ENCODE assay signal across 8 cellular contexts in genomic region chrX:39688576-39689373, GRCh38.
DNase-seq lines count a peak whose midpoint lies in the region; ATAC-seq and TF ChIP-seq lines count a peak whose summit lies in the region.

No MANE protein-coding gene starts in this region.

- no peaks in the 10 kb centered on the region for H3K9me3 Mint-ChIP-seq in activated CD4-positive, alpha-beta memory T cell treated with anti-CD3 and anti-CD28 coated beads for 36 hours
- H3K9me3 Mint-ChIP-seq in activated CD4-positive, alpha-beta memory T cell treated with anti-CD3 and anti-CD28 coated beads, Interleukin-2, amount 10 ng/mL, durations not matched to agents 7 days and 5 days: no peaks in the 10 kb centered on the region
- no peaks in the 10 kb centered on the region for H3K9me3 Mint-ChIP-seq in natural killer cell

- H3K9me3 ChIP-seq in NT2/D1 (ENCODE audit: insufficient read depth, low read length): no peaks in the 10 kb centered on the region
- no peaks in the 10 kb centered on the region for H3K9me3 ChIP-seq in body of pancreas
- H3K9me3 ChIP-seq in gastrocnemius medialis: no peaks in the 10 kb centered on the region

- no peak overlapping the region for H3K27ac Mint-ChIP-seq in activated CD4-positive, alpha-beta memory T cell treated with anti-CD3 and anti-CD28 coated beads for 36 hours
- no peak overlapping the region for H3K27ac Mint-ChIP-seq in activated CD4-positive, alpha-beta memory T cell treated with anti-CD3 and anti-CD28 coated beads, Interleukin-2, amount 10 ng/mL, durations not matched to agents 7 days and 5 days
- no peak overlapping the region for H3K27ac Mint-ChIP-seq in natural killer cell

- no peak overlapping the region for H3K4me3 Mint-ChIP-seq in activated CD4-positive, alpha-beta memory T cell treated with anti-CD3 and anti-CD28 coated beads for 36 hours
- no peak overlapping the region for H3K4me3 Mint-ChIP-seq in activated CD4-positive, alpha-beta memory T cell treated with anti-CD3 and anti-CD28 coated beads, Interleukin-2, amount 10 ng/mL, durations not matched to agents 7 days and 5 days
- no peak overlapping the region for H3K4me3 Mint-ChIP-seq in natural killer cell

- H3K36me3 ChIP-seq in NT2/D1 (ENCODE audit: insufficient read depth, insufficient read length, low read length): no peaks in the 10 kb centered on the region
- H3K36me3 ChIP-seq in body of pancreas (replicated peaks in 1 of 2; ENCODE audit: insufficient read depth in 1 of 2, low read depth in 2 of 2): no peaks in the 10 kb centered on the region
- no peaks in the 10 kb centered on the region for H3K36me3 ChIP-seq in gastrocnemius medialis

- DNase-seq in activated CD4-positive, alpha-beta memory T cell treated with anti-CD3 and anti-CD28 coated beads for 36 hours: peak; percentile 19
- DNase-seq in activated CD4-positive, alpha-beta memory T cell treated with anti-CD3 and anti-CD28 coated beads, Interleukin-2, amount 10 ng/mL, durations not matched to agents 7 days and 5 days: no peak
- DNase-seq in NT2/D1 (ENCODE audit: low read depth, low spot score) (peak; percentile 60), body of pancreas (peak; percentile 57 to 75 (median 62)), gastrocnemius medialis (peak in 1 of 2 donors; percentile 25), natural killer cell (no peak)

- H3K4me1 ChIP-seq in NT2/D1 (ENCODE audit: insufficient read depth, insufficient read length) (peaks cover 14% of the 10 kb centered on the region), body of pancreas (peaks cover 6% of the 10 kb centered on the region), gastrocnemius medialis (peaks cover 5 to 8% of the 10 kb centered on the region in 2 donors)

- TF ChIP-seq CTCF in body of pancreas (IDR thresholded peaks at IDR 0.05) (no peak), gastrocnemius medialis (IDR thresholded peaks at IDR 0.05 in 4 of 5, conservative IDR thresholded peaks at IDR 0.05 in 1 of 5) (no peak), natural killer cell (IDR thresholded peaks at IDR 0.05) (no peak)

- peak overlapping the region; percentile 83 for H3K9ac ChIP-seq in NT2/D1 (ENCODE audit: insufficient read length, low read depth)

- H3K36me3 Mint-ChIP-seq in activated CD4-positive, alpha-beta memory T cell treated with anti-CD3 and anti-CD28 coated beads for 36 hours: no peaks in the 10 kb centered on the region
- H3K36me3 Mint-ChIP-seq in activated CD4-positive, alpha-beta memory T cell treated with anti-CD3 and anti-CD28 coated beads, Interleukin-2, amount 10 ng/mL, durations not matched to agents 7 days and 5 days (ENCODE audit: low read depth): no peaks in the 10 kb centered on the region
- no peaks in the 10 kb centered on the region for H3K36me3 Mint-ChIP-seq in natural killer cell

- H3K4me3 ChIP-seq in NT2/D1 (ENCODE audit: insufficient read length, low read depth) (peak overlapping the region; percentile 47), body of pancreas (no peak overlapping the region), iPS-11a (ENCODE audit: low read depth, low read length) (peak overlapping the region; percentile 8), gastrocnemius medialis (peak overlapping the region; percentile 45 to 57 (median 52))

- intact Hi-C loops in activated CD4-positive, alpha-beta memory T cell treated with anti-CD3 and anti-CD28 coated beads for 36 hours (cut with micrococcal nuclease): loop anchor here (5.0 kb wide), 1 partner anchor 201 kb away; no protein-coding TSS in a partner anchor
- intact Hi-C loops in body of pancreas (cut with DNase I): no loop called here
- intact Hi-C loops in gastrocnemius medialis (cut with DNase I; ENCODE audit: low total_unique reads): no loop called here
- intact Hi-C loops in natural killer cell (cut with micrococcal nuclease): no loop called here

- H3K27me3 ChIP-seq in NT2/D1 (ENCODE audit: insufficient read depth, insufficient read length) (peaks cover 7% of the 10 kb centered on the region), body of pancreas (no peaks in the 10 kb centered on the region), gastrocnemius medialis (no peaks in the 10 kb centered on the region)

- peaks cover 8% of the 10 kb centered on the region for H3K27me3 Mint-ChIP-seq in activated CD4-positive, alpha-beta memory T cell treated with anti-CD3 and anti-CD28 coated beads for 36 hours
- peaks cover 33% of the 10 kb centered on the region for H3K27me3 Mint-ChIP-seq in activated CD4-positive, alpha-beta memory T cell treated with anti-CD3 and anti-CD28 coated beads, Interleukin-2, amount 10 ng/mL, durations not matched to agents 7 days and 5 days
- H3K27me3 Mint-ChIP-seq in natural killer cell (ENCODE audit: low read depth in 2 of 2): peaks cover 21 to 40% of the 10 kb centered on the region in 2 donors

- peaks cover 1% of the 10 kb centered on the region for H3K4me1 Mint-ChIP-seq in activated CD4-positive, alpha-beta memory T cell treated with anti-CD3 and anti-CD28 coated beads for 36 hours (ENCODE audit: low read depth)
- no peaks in the 10 kb centered on the region for H3K4me1 Mint-ChIP-seq in activated CD4-positive, alpha-beta memory T cell treated with anti-CD3 and anti-CD28 coated beads, Interleukin-2, amount 10 ng/mL, durations not matched to agents 7 days and 5 days
- no peaks in the 10 kb centered on the region for H3K4me1 Mint-ChIP-seq in natural killer cell

- H3K27ac ChIP-seq in body of pancreas (peak overlapping the region in 2 of 4 donors; percentile 6 to 44), gastrocnemius medialis (peak overlapping the region; percentile 24 to 43 (median 30))

- 12% methylated on average over 6 of the region's 100 CpGs; no CpG with 5 or more reads in 1 of the 2 donors for WGBS in body of pancreas, 2 donors

- POLR2A ChIA-PET in activated CD4-positive, alpha-beta memory T cell treated with anti-CD3 and anti-CD28 coated beads for 36 hours (lab: Charles Lee): interaction anchor here (0.9 kb wide), 1 partner anchor 406 kb away, joined by 3 read pairs; no protein-coding TSS in a partner anchor
- POLR2A ChIA-PET in activated CD4-positive, alpha-beta memory T cell treated with anti-CD3 and anti-CD28 coated beads, Interleukin-2, amount 10 ng/mL, durations not matched to agents 7 days and 5 days (lab: Charles Lee): no interaction called here

- CTCF ChIA-PET in activated CD4-positive, alpha-beta memory T cell treated with anti-CD3 and anti-CD28 coated beads for 36 hours (lab: Charles Lee): no interaction called here
- CTCF ChIA-PET in activated CD4-positive, alpha-beta memory T cell treated with anti-CD3 and anti-CD28 coated beads, Interleukin-2, amount 10 ng/mL, durations not matched to agents 7 days and 5 days (lab: Charles Lee): no interaction called here

- peak; percentile 95 for ATAC-seq in body of pancreas
- ATAC-seq in gastrocnemius medialis: peak; percentile 78 to 89
- no peak for ATAC-seq in GM19351 (IDR thresholded peaks at IDR 0.05; ENCODE audit: unreplicated experiment)
- ATAC-seq in natural killer cell: no peak

- in situ Hi-C loops in gastrocnemius medialis (cut with MboI; ENCODE audit: low sequenced_read_pairs in 4 of 4): no loop called here

- TF ChIP-seq POLR2A in body of pancreas (IDR thresholded peaks at IDR 0.05) (peak; percentile 27 to 33 (median 28)), gastrocnemius medialis (IDR thresholded peaks at IDR 0.05) (peak; percentile 24 to 32)

Comparison
In these comparisons a context has a peak if more than half of its experiments do, and no peak if none do; other contexts are left out.
1. DNase-seq: peak in activated CD4-positive, alpha-beta memory T cell treated with anti-CD3 and anti-CD28 coated beads for 36 hours (single experiment), NT2/D1 (single experiment) and body of pancreas (4 of 4); none in activated CD4-positive, alpha-beta memory T cell treated with anti-CD3 and anti-CD28 coated beads, Interleukin-2, amount 10 ng/mL, durations not matched to agents 7 days and 5 days (single experiment) and natural killer cell (single experiment).
2. H3K4me3 ChIP-seq: peak in NT2/D1 (single experiment), iPS-11a (single experiment) and gastrocnemius medialis (4 of 4); none in body of pancreas (0 of 2).
3. ATAC-seq: peak in body of pancreas (single experiment) and gastrocnemius medialis (2 of 2); none in GM19351 (single experiment) and natural killer cell (0 of 3).